In the genomic region with DNA sequence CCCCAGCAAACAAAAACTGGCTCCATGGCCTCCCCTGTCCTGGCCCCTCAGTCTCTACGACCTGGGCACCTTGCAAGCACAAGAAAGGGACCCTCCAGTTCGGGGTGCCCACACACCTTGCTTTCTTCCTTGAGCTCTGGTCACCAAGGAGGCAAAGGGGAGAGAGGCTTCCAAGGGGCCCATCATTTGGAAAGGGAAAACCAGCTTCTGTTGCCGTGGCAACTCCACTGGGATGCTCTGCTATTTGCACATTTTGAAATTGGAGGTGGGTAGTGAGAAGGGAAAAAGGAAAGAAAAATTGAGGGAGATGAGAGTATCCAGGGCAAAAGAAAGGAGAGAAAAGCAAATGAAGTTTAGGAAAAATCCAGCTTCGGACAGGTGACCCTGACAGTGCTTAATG, we compare ENCODE assay signal across 17 cellular contexts.
A peak's percentile ranks its signal among the peaks of the same experiment; 100 is the strongest.
DNase-seq lines count a peak whose midpoint lies in the region; ATAC-seq and TF ChIP-seq lines count a peak whose summit lies in the region.
"Had no signal": no experiment of that assay in that cellular context is flagged by ENCODE, and none has a peak within 500 bp of the region (broad histone marks: within the 10 kb centered on the region; RNA-seq: fewer than 3 reads in every experiment).

No MANE protein-coding gene starts in this region.

- POLR2A ChIA-PET in Caco-2 (lab: Charles Lee): no interaction called here

- no peaks in the 10 kb centered on the region for H3K9me3 ChIP-seq in Caco-2
- H3K9me3 ChIP-seq: BLaER1 had no signal

- no peak overlapping the region for H3K4me3 ChIP-seq in Caco-2 (ENCODE audit: low read depth, low read length)
- H3K4me3 ChIP-seq: BLaER1, GM23338 had no signal

- peaks cover 6% of the 10 kb centered on the region for H3K4me1 Mint-ChIP-seq in Caco-2 (ENCODE audit: low read depth, unreplicated experiment)
- H3K4me1 Mint-ChIP-seq: B cell; CD4-positive, CD25-positive, alpha-beta regulatory T cell had no signal

- H3K36me3 ChIP-seq in Caco-2 (ENCODE audit: control insufficient read depth, insufficient read depth, low read length): no peaks in the 10 kb centered on the region
- H3K36me3 ChIP-seq: BLaER1 had no signal

- 0 out of 2 replicates have a peak, but pooled peaks cover 4% of the 10 kb centered on the region for H3K4me1 ChIP-seq in Caco-2
- H3K4me1 ChIP-seq: BLaER1 had no signal

- no TSS peak for BruUV-seq in Caco-2 (replicated peaks; lab: Mats Ljungman, UMichigan)

- intact Hi-C loops in Caco-2 (cut with micrococcal nuclease; ENCODE audit: unreplicated experiment): no loop called here

- TF ChIP-seq CTCF in Caco-2 (IDR thresholded peaks at IDR 0.05; ENCODE audit: insufficient read depth in 1 of 2, low read depth in 1 of 2, low read length in 1 of 2, severe bottlenecking in 1 of 2, unreplicated experiment in 1 of 2): no peak

- CTCF ChIA-PET in Caco-2 (lab: Charles Lee): no interaction called here

- no peaks in the 10 kb centered on the region for H3K27me3 ChIP-seq in Caco-2 (replicated peaks; ENCODE audit: control insufficient read depth, insufficient read depth, low read length)
- H3K27me3 ChIP-seq: BLaER1 had no signal

- ATAC-seq in GM19455 (IDR thresholded peaks at IDR 0.05; ENCODE audit: unreplicated experiment) (no peak), GM18502 (IDR thresholded peaks at IDR 0.05; ENCODE audit: poor library complexity, unreplicated experiment) (no peak)
- ATAC-seq: CD8-positive, alpha-beta T cell; GM23338; HCT116 had no signal

- peak; percentile 23 for DNase-seq in Ammon's horn (ENCODE audit: low spot score)
- DNase-seq in Caco-2: no peak
- peak; percentile 20 for DNase-seq in inferior parietal cortex (ENCODE audit: extremely low spot score)
- DNase-seq in medulla oblongata (ENCODE audit: extremely low spot score): no peak
- DNase-seq: CD4-positive, CD25-positive, alpha-beta regulatory T cell; CD8-positive, alpha-beta T cell; DMS 273 treated with DMSO at 0.1 percent for 48 hours; DMS79; EL; GDM1; H9 had no signal

- H3K9me3 Mint-ChIP-seq in Caco-2 (ENCODE audit: unreplicated experiment): no peaks in the 10 kb centered on the region
- H3K9me3 Mint-ChIP-seq: CD8-positive, alpha-beta T cell; GM23338; H9 had no signal

- peaks cover 27% of the 10 kb centered on the region for H3K36me3 Mint-ChIP-seq in Caco-2 (ENCODE audit: insufficient read depth, unreplicated experiment)
- H3K36me3 Mint-ChIP-seq: CD4-positive, CD25-positive, alpha-beta regulatory T cell; CD8-positive, alpha-beta T cell had no signal

- no peak overlapping the region for H3K4me3 Mint-ChIP-seq in Caco-2 (ENCODE audit: unreplicated experiment)
- H3K4me3 Mint-ChIP-seq: B cell; CD4-positive, CD25-positive, alpha-beta regulatory T cell; CD8-positive, alpha-beta T cell; GM23338; H9 had no signal

- H3K27me3 Mint-ChIP-seq in Caco-2 (ENCODE audit: insufficient read depth, unreplicated experiment): no peaks in the 10 kb centered on the region
- H3K27me3 Mint-ChIP-seq: CD4-positive, CD25-positive, alpha-beta regulatory T cell had no signal

- peak overlapping the region; percentile 13 for H3K27ac Mint-ChIP-seq in Caco-2 (ENCODE audit: unreplicated experiment)
- H3K27ac Mint-ChIP-seq: B cell; CD4-positive, CD25-positive, alpha-beta regulatory T cell; CD8-positive, alpha-beta T cell; GM23338; H9 had no signal

Comparison
In these comparisons a context has a peak if more than half of its experiments do, and no peak if none do; other contexts are left out.
1. DNase-seq: peak in Ammon's horn (single experiment) and inferior parietal cortex (single experiment); none in Caco-2 (0 of 2) and medulla oblongata (single experiment).